Comparison of ENCODE assay signal across 15 cellular contexts in the genomic region with DNA sequence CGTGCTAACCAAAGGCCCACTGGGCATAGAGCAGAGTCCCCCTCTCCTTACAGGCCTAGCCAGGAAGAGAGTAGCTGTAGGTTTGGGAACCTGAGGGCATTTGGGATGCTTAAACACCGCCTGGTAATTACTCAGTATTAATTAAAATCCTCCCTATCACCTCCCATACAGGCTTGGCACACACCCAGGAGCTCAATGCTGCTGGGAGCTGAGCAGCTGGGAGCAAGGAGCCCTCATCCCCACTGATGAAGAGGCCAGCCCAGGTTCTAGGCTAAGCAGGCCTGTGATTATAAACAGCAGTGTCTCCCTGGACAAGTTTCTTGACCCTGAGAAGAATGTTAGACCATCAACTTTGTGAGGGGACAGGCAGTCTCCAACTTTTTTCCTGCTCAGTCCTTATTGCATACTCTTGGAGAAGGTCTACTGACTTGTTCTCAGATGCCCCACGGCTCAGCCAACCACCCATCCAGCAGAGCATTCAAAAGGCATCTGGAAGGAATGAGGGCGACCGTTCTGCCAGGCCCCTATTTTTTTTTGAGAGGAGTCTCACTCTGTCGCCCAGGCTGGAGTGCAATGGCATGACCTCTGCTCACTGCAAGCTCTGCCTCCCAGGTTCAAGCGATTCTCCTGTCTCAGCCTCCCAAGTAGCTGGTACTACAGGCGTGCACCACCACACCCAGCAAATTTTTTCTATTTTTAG. TPM values are rescaled to one million over a fixed set of nuclear protein-coding genes. Genes with fewer than 3 reads are reported as not detected.
DNase-seq lines count a peak whose midpoint lies in the region; ATAC-seq, FAIRE-seq and TF ChIP-seq lines count a peak whose summit lies in the region.
"Had no signal": no experiment of that assay in that cellular context is flagged by ENCODE, and none has a peak within 500 bp of the region (broad histone marks: within the 10 kb centered on the region; RNA-seq: fewer than 3 reads in every experiment).

No MANE protein-coding gene starts in this region.

- peak overlapping the region in 1 of 2 donors; percentile 96 for H3K4me3 Mint-ChIP-seq in effector memory CD8-positive, alpha-beta T cell

- H3K27ac ChIP-seq in DOHH2 (ENCODE audit: low read depth, low read length) (no peak overlapping the region), kidney (ENCODE audit: low read depth in 2 of 2, low read length in 2 of 2) (no peak overlapping the region)
- H3K27ac ChIP-seq: SJCRH30 had no signal

- intact Hi-C loops in sciatic nerve (cut with DNase I) (no loop called here), kidney (cut with DNase I) (no loop called here)

- H3K4me1 ChIP-seq in DOHH2 (ENCODE audit: control insufficient read depth, low read length): peaks cover 30% of the 10 kb centered on the region
- H3K4me1 ChIP-seq in kidney (ENCODE audit: control insufficient read depth in 1 of 2, insufficient read depth in 1 of 2, low read depth in 1 of 2, low read length in 2 of 2): peaks cover 0 to 7% of the 10 kb centered on the region in 2 donors

- peaks cover 4% of the 10 kb centered on the region; the same call in 1 of the 2 replicates for H3K27me3 ChIP-seq in DOHH2 (ENCODE audit: control insufficient read depth, low read length)
- H3K27me3 ChIP-seq: heart right ventricle, SJCRH30 had no signal

- H3K9me3 ChIP-seq in DOHH2 (ENCODE audit: control insufficient read depth, insufficient read depth, low read length) (no peaks in the 10 kb centered on the region), kidney (ENCODE audit: control insufficient read depth in 1 of 2, low read length in 2 of 2) (no peaks in the 10 kb centered on the region)
- H3K9me3 ChIP-seq: heart right ventricle, SJCRH30 had no signal

- H3K36me3 ChIP-seq in DOHH2 (ENCODE audit: control insufficient read depth, low read length): no peaks in the 10 kb centered on the region
- H3K36me3 ChIP-seq in kidney (ENCODE audit: control insufficient read depth in 1 of 2, insufficient read depth in 2 of 2, low read length in 2 of 2): no peaks in the 10 kb centered on the region
- H3K36me3 ChIP-seq: heart right ventricle, SJCRH30 had no signal

- no peak for TF ChIP-seq CTCF in DOHH2 (IDR thresholded peaks at IDR 0.05; ENCODE audit: low read depth, low read length, poor library complexity, severe bottlenecking)
- no peak for TF ChIP-seq CTCF in kidney (IDR thresholded peaks at IDR 0.05; ENCODE audit: borderline replicate concordance, extremely low read depth, insufficient read depth)

- no peak overlapping the region for H3K9ac ChIP-seq in kidney (ENCODE audit: low read length in 2 of 2)

- peaks cover 22% of the 10 kb centered on the region for H3K79me2 ChIP-seq in DOHH2 (ENCODE audit: control insufficient read depth, low read length)

- peaks cover 2% of the 10 kb centered on the region; the same call in 1 of the 2 replicates for H3F3A ChIP-seq in DOHH2 (ENCODE audit: control insufficient read depth, insufficient read depth)

- peaks cover 17 to 19% of the 10 kb centered on the region in 2 donors for H3K4me1 Mint-ChIP-seq in effector memory CD8-positive, alpha-beta T cell (ENCODE audit: low read depth in 2 of 2)

- H3K4me2 ChIP-seq in DOHH2 (ENCODE audit: low read length): peak overlapping the region; percentile 94

- no peak for FAIRE-seq in kidney (lab: Jason Lieb, UNC)

- DNase-seq in NCI-H82 treated with DMSO at 0.1 percent for 48 hours (lab: John Stamatoyannopoulos, UW; ENCODE audit: unreplicated experiment) (peak; percentile 18), sciatic nerve (ENCODE audit: low spot score) (peak; percentile 55), GDM1 (lab: John Stamatoyannopoulos, UW) (no peak), kidney (no peak)
- DNase-seq in effector memory CD8-positive, alpha-beta T cell: no peak
- DNase-seq: activated B cell treated with CpG ODN at 0.5 μM for 24 hours, HCEC 1CT, left cardiac atrium, NCI-H1417, NCI-H510A treated with DMSO at 0.1 percent for 48 hours, SJCRH30 had no signal

- H3K36me3 Mint-ChIP-seq in effector memory CD8-positive, alpha-beta T cell (ENCODE audit: insufficient read depth): peaks cover 8% of the 10 kb centered on the region

- no peaks in the 10 kb centered on the region for H3K27me3 Mint-ChIP-seq in effector memory CD8-positive, alpha-beta T cell
- H3K27me3 Mint-ChIP-seq: activated B cell treated with CpG ODN at 0.5 μM for 24 hours had no signal

- H3K4me3 ChIP-seq in DOHH2 (ENCODE audit: low read length) (peak overlapping the region; percentile 74), kidney (ENCODE audit: low read length in 2 of 2) (no peak overlapping the region)

- no peak for ATAC-seq in effector memory CD8-positive, alpha-beta T cell (replicated peaks)
- ATAC-seq in sciatic nerve (no peak), HG03135 (IDR thresholded peaks at IDR 0.05; ENCODE audit: unreplicated experiment) (no peak)

- H3K9me2 ChIP-seq in DOHH2 (replicated peaks; ENCODE audit: control insufficient read depth, low read length): no peaks in the 10 kb centered on the region

- H4K20me1 ChIP-seq in DOHH2 (ENCODE audit: control insufficient read depth, insufficient read depth, low read depth, low read length): no peaks in the 10 kb centered on the region

- no peaks in the 10 kb centered on the region for H3K9me3 Mint-ChIP-seq in effector memory CD8-positive, alpha-beta T cell
- H3K9me3 Mint-ChIP-seq: activated B cell treated with CpG ODN at 0.5 μM for 24 hours; activated T-helper 1 cell treated with anti-CD3 and anti-CD28 coated beads, Interleukin-12 subunit alpha, Interleukin-12 subunit beta, Interleukin-2, Interleukin-4 antibody, amounts not matched to agents 30 ng/mL and 10 ng/mL and 1 ng/mL, durations not matched to agents 14 hours and 24 hours and 36 hours had no signal

- peak overlapping the region; percentile 97 to 98 for H3K27ac Mint-ChIP-seq in effector memory CD8-positive, alpha-beta T cell

RNA-seq across cellular contexts. Expression of a gene that starts 1.3 kb away (rescaled TPM):
- total RNA-seq in sciatic nerve: 46.5 TPM
- total RNA-seq in kidney: 49.9 TPM
- polyA plus RNA-seq in kidney (ENCODE audit: insufficient read depth, low read depth, low replicate concordance): 10.4 TPM

RNA-seq across cellular contexts. Expression of a gene that starts 49.7 kb away (rescaled TPM):
- total RNA-seq in sciatic nerve: 12.2 TPM
- total RNA-seq in kidney: 9.9 TPM
- polyA plus RNA-seq in kidney (ENCODE audit: insufficient read depth, low read depth, low replicate concordance): 59.2 TPM

Comparison
In these comparisons a context has a peak if more than half of its experiments do, and no peak if none do; other contexts are left out.
1. DNase-seq: peak in NCI-H82 treated with DMSO at 0.1 percent for 48 hours (single experiment) and sciatic nerve (single experiment); none in effector memory CD8-positive, alpha-beta T cell (0 of 3), GDM1 (single experiment) and kidney (single experiment).